ENCODE assay signal across 30 cellular contexts in the genomic region with DNA sequence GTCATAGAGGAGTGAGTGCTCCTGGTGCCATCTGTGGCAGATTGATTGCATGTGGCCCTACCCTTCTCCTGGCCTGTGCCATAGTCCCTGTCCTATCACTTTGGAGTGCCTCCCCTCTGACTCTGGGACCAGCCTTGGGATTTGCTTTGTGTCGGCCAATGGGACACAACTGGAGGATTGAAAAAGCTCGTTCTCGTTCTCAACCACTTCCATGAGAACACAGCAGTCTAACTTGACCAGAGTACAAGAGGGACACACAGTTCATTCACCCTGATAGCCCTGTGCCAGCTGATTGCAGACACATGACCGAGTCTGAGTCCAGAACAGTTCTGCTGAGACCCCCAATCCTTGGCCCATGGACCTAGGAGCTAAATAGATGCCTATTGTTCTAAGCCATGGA. TPM values are rescaled to one million over a fixed set of nuclear protein-coding genes. Genes with fewer than 3 reads are reported as not detected.
DNase-seq lines count a peak whose midpoint lies in the region; FAIRE-seq and TF ChIP-seq lines count a peak whose summit lies in the region.
"Had no signal": no experiment of that assay in that cellular context is flagged by ENCODE, and none has a peak within 500 bp of the region (broad histone marks: within the 10 kb centered on the region; RNA-seq: fewer than 3 reads in every experiment).

No MANE protein-coding gene starts in this region.

- H3K4me1 ChIP-seq in vagina = peaks cover 40% of the 10 kb centered on the region
- H3K4me1 ChIP-seq: parathyroid adenoma had no signal

- FAIRE-seq in GM12891 (lab: Jason Lieb, UNC) = no peak
- FAIRE-seq: G401.6, kidney, TTC549 had no signal

- H3K9me3 ChIP-seq in vagina = no peaks in the 10 kb centered on the region
- H3K9me3 ChIP-seq: lower lobe of right lung, MG63, right lobe of liver, spleen, tibial artery had no signal

- DNase-seq in caudate nucleus (lab: John Stamatoyannopoulos, UW) (peak in 45 of 61 donors; percentile 31 to 88 (median 71)), head of caudate nucleus (peak in 41 of 42 donors; percentile 60 to 94 (median 80)), mucosa of gallbladder (ENCODE audit: low spot score) (peak; percentile 8), vagina (ENCODE audit: extremely low spot score in 2 of 2) (peak; percentile 64 to 72), GM12891 (ENCODE audit: insufficient read length, low spot score) (no peak), GM03348 (ENCODE audit: low spot score) (no peak), NOMO-1 (lab: John Stamatoyannopoulos, UW; ENCODE audit: unreplicated experiment in 2 of 2) (no peak)
- DNase-seq: activated naive CD4-positive, alpha-beta T cell treated with anti-CD3 and anti-CD28 coated beads for 36 hours; brain microvascular endothelial cell; effector CD4-positive, alpha-beta T cell; HCEC 1CT; kidney; lower lobe of right lung; MG63; NCI-H2081 treated with DMSO at 0.1 percent for 48 hours; NCI-H2227 treated with DMSO at 0.1 percent for 48 hours; NCI-H526; NK-92 treated with Interleukin-12 subunit alpha and Interleukin-12 subunit beta, amount 100 ng/mL, for 24 hours; PC-3; right lobe of liver; spleen; stimulated activated naive CD8-positive, alpha-beta T cell treated with anti-CD3 and anti-CD28 coated beads, Interleukin-15, amount 100 ng/mL, for 72 hours; tibial artery had no signal

- no peaks in the 10 kb centered on the region for H3K27me3 ChIP-seq in vagina
- H3K27me3 ChIP-seq: BLaER1 treated with 17β-estradiol and CSF1 and Interleukin-3, amounts not matched to agents 10 nM and 100 nM; brain microvascular endothelial cell; MG63; right lobe of liver; spleen; tibial artery had no signal

- H3K27ac ChIP-seq in caudate nucleus (ENCODE audit: low read depth, low read length) (peak overlapping the region; percentile 85), vagina (no peak overlapping the region)
- H3K27ac ChIP-seq: BLaER1 treated with 17β-estradiol and CSF1 and Interleukin-3, amounts not matched to agents 10 nM and 100 nM; brain microvascular endothelial cell; epithelial cell of prostate; KMS-11; lower lobe of right lung; parathyroid adenoma; right lobe of liver; SK-N-MC; spleen; tibial artery had no signal

- no peak overlapping the region for H3K4me3 ChIP-seq in vagina
- H3K4me3 ChIP-seq: BLaER1 treated with 17β-estradiol and CSF1 and Interleukin-3, amounts not matched to agents 10 nM and 100 nM; lower lobe of right lung; MG63; right lobe of liver; SK-N-MC; spleen; tibial artery had no signal

- TF ChIP-seq CTCF in vagina (IDR thresholded peaks at IDR 0.05) = no peak

- intact Hi-C loops in head of caudate nucleus (cut with DNase I) (no loop called here), vagina (cut with DNase I) (loop anchor here (5.0 kb wide), 1 partner anchor 47 kb away; a partner anchor contains a TSS)

- H3K36me3 ChIP-seq in vagina = no peaks in the 10 kb centered on the region
- H3K36me3 ChIP-seq: BLaER1 treated with 17β-estradiol and CSF1 and Interleukin-3, amounts not matched to agents 10 nM and 100 nM; brain microvascular endothelial cell; lower lobe of right lung; MG63; right lobe of liver; spleen; tibial artery had no signal

- TF ChIP-seq POLR2A in vagina (IDR thresholded peaks at IDR 0.05) (no peak), GM12891 (IDR thresholded peaks at IDR 0.05; ENCODE audit: low read depth, low read length) (no peak)

TF ChIP-seq in GM12891, 5 proteins besides CTCF, POLR2A, EP300 and RAD21:
- TF ChIP-seq SPI1 (IDR thresholded peaks at IDR 0.05; ENCODE audit: low read depth, low read length) (no peak), TAF1 (IDR thresholded peaks at IDR 0.05; ENCODE audit: low read depth, low read length) (no peak), POU2F2 (IDR thresholded peaks at IDR 0.05; ENCODE audit: low read depth, low read length) (no peak), PAX5 (IDR thresholded peaks at IDR 0.05; ENCODE audit: insufficient read depth, low read length, severe bottlenecking) (no peak), POLR2AphosphoS5 (IDR thresholded peaks at IDR 0.05; ENCODE audit: low read depth, low read length) (no peak)

RNA-seq across cellular contexts. Expression of a gene that starts 47.8 kb away (rescaled TPM):
- total RNA-seq in mucosa of gallbladder (152 TPM), vagina (38.8 TPM)
- 1.2 TPM for polyA plus RNA-seq in GM12891 (2012; ENCODE audit: low read depth, missing spikeins)

Comparison
In these comparisons a context has a peak if more than half of its experiments do, and no peak if none do; other contexts are left out.
1. DNase-seq: peak in caudate nucleus (45 of 61), head of caudate nucleus (41 of 42), mucosa of gallbladder (single experiment) and vagina (2 of 2); none in GM12891 (single experiment), GM03348 (single experiment) and NOMO-1 (0 of 2).